Comparison of ENCODE assay signal across 26 cellular contexts in genomic region chr6:150093397-150093796, GRCh38. TPM values are rescaled to one million over a fixed set of nuclear protein-coding genes. Genes with fewer than 3 reads are reported as not detected.
"Had no signal": no experiment of that assay in that cellular context is flagged by ENCODE, and none has a peak within 500 bp of the region (broad histone marks: within the 10 kb centered on the region; RNA-seq: fewer than 3 reads in every experiment).

No MANE protein-coding gene starts in this region.

- H3K4me1 Mint-ChIP-seq: stimulated activated effector memory CD8-positive, alpha-beta T cell treated with anti-CD3 and anti-CD28 coated beads, Interleukin-12 subunit alpha, Interleukin-12 subunit beta, amount 100 ng/mL, for 72 hours had no signal

- H3K27ac Mint-ChIP-seq: activated T-cell treated with anti-CD3 and anti-CD28 coated beads, Interleukin-2, amount 50 U/mL, for 72 hours; immature natural killer cell; natural killer cell; stimulated activated effector memory CD8-positive, alpha-beta T cell treated with anti-CD3 and anti-CD28 coated beads, Interleukin-12 subunit alpha, Interleukin-12 subunit beta, amount 100 ng/mL, for 72 hours; T-helper 1 cell treated with Interleukin-12 subunit alpha and Interleukin-12 subunit beta and Interleukin-4 antibody, amounts not matched to agents 30 μg/mL and 1 μg/mL, for 36 hours had no signal

- H3K9me3 Mint-ChIP-seq: activated T-cell treated with anti-CD3 and anti-CD28 coated beads, Interleukin-2, amount 50 U/mL, for 72 hours; immature natural killer cell; natural killer cell; stimulated activated effector memory CD8-positive, alpha-beta T cell treated with anti-CD3 and anti-CD28 coated beads, Interleukin-12 subunit alpha, Interleukin-12 subunit beta, amount 100 ng/mL, for 72 hours; T-helper 1 cell treated with Interleukin-12 subunit alpha and Interleukin-12 subunit beta and Interleukin-4 antibody, amounts not matched to agents 30 μg/mL and 1 μg/mL, for 36 hours had no signal

- H3K27me3 ChIP-seq: breast epithelium, esophagus muscularis mucosa, testis, upper lobe of right lung had no signal

- H3K36me3 Mint-ChIP-seq: immature natural killer cell; natural killer cell; stimulated activated effector memory CD8-positive, alpha-beta T cell treated with anti-CD3 and anti-CD28 coated beads, Interleukin-12 subunit alpha, Interleukin-12 subunit beta, amount 100 ng/mL, for 72 hours had no signal

- H3K9me3 ChIP-seq: breast epithelium, esophagus muscularis mucosa, gastroesophageal sphincter, prostate gland, testis, upper lobe of right lung had no signal

- H3K4me1 ChIP-seq: breast epithelium, prostate gland, testis, upper lobe of right lung had no signal

- DNase-seq: activated CD4-positive, alpha-beta T cell treated with anti-CD3 and anti-CD28 coated beads, Interleukin-2, amount 50 U/mL, for 1 hour; activated CD8-positive, alpha-beta memory T cell treated with anti-CD3 and anti-CD28 coated beads for 24 hours; activated CD8-positive, alpha-beta memory T cell treated with anti-CD3 and anti-CD28 coated beads, Interleukin-2, amount 50 U/mL, for 48 hours; activated effector memory CD4-positive, alpha-beta T cell treated with anti-CD3 and anti-CD28 coated beads, Interleukin-2, amount 50 U/mL, for 16 hours; activated naive CD4-positive, alpha-beta T cell treated with anti-CD3 and anti-CD28 coated beads, Interleukin-2, amount 50 U/mL, for 16 hours; activated T-cell treated with anti-CD3 and anti-CD28 coated beads, Interleukin-2, amount 50 U/mL, for 72 hours; aorta; cortex of kidney; effector CD8-positive, alpha-beta T cell; immature natural killer cell; mesendoderm; natural killer cell; right cardiac atrium; stimulated activated CD4-positive, alpha-beta T cell treated with anti-CD3 and anti-CD28 coated beads, Interleukin-15, amount 100 ng/mL, for 24 hours; stimulated activated CD4-positive, alpha-beta T cell treated with anti-CD3 and anti-CD28 coated beads, Interleukin-4, amount 100 ng/mL, for 1 hour; testis; upper lobe of right lung had no signal

- H3K27ac ChIP-seq: breast epithelium, prostate gland, skin epidermis, testis, upper lobe of right lung had no signal

- H3K36me3 ChIP-seq: breast epithelium, esophagus muscularis mucosa, gastroesophageal sphincter, prostate gland, upper lobe of right lung had no signal

- ATAC-seq: activated T-cell treated with anti-CD3 and anti-CD28 coated beads, Interleukin-2, amount 50 U/mL, for 72 hours; gastroesophageal sphincter; natural killer cell; right cardiac atrium; stimulated activated effector memory CD8-positive, alpha-beta T cell treated with anti-CD3 and anti-CD28 coated beads, Interleukin-12 subunit alpha, Interleukin-12 subunit beta, amount 100 ng/mL, for 72 hours; upper lobe of right lung had no signal

- H3K4me3 ChIP-seq: breast epithelium, esophagus muscularis mucosa, gastroesophageal sphincter, prostate gland, skin epidermis, testis, upper lobe of right lung had no signal

- H3K4me3 Mint-ChIP-seq: activated T-cell treated with anti-CD3 and anti-CD28 coated beads, Interleukin-2, amount 50 U/mL, for 72 hours; immature natural killer cell; natural killer cell; stimulated activated effector memory CD8-positive, alpha-beta T cell treated with anti-CD3 and anti-CD28 coated beads, Interleukin-12 subunit alpha, Interleukin-12 subunit beta, amount 100 ng/mL, for 72 hours; T-helper 1 cell treated with Interleukin-12 subunit alpha and Interleukin-12 subunit beta and Interleukin-4 antibody, amounts not matched to agents 30 μg/mL and 1 μg/mL, for 36 hours had no signal

- FAIRE-seq: endothelial cell of umbilical vein had no signal

RNA-seq across cellular contexts. Expression of gene PPP1R14C, which starts 49.4 kb away (rescaled TPM):
- total RNA-seq: endothelial cell of umbilical vein, natural killer cell had no signal
- polyA plus RNA-seq: endothelial cell of umbilical vein, liver had no signal
